ENCODE assay signal across 11 cellular contexts in genomic region chr14:75522919-75523318, GRCh38. TPM values are rescaled to one million over a fixed set of nuclear protein-coding genes. Genes with fewer than 3 reads are reported as not detected.
DNase-seq lines count a peak whose midpoint lies in the region; ATAC-seq and TF ChIP-seq lines count a peak whose summit lies in the region.
"Had no signal": no experiment of that assay in that cellular context is flagged by ENCODE, and none has a peak within 500 bp of the region (broad histone marks: within the 10 kb centered on the region; RNA-seq: fewer than 3 reads in every experiment).

No MANE protein-coding gene starts in this region.

- H3K4me3 ChIP-seq in OCI-LY3 (ENCODE audit: low read length), result peak overlapping the region; percentile 85
- peak overlapping the region; percentile 34 to 55 for H3K4me3 ChIP-seq in esophagus (ENCODE audit: low read depth in 1 of 2, low read length in 2 of 2)

- no peak for TF ChIP-seq CTCF in OCI-LY3 (IDR thresholded peaks at IDR 0.05; ENCODE audit: low read depth, low read length)

- 76 to 82% methylated on average over 1 of the region's 1 CpG for WGBS in esophagus, 2 donors

- H3K9me3 Mint-ChIP-seq in activated T-cell treated with anti-CD3 and anti-CD28 coated beads, Interleukin-2, amount 50 U/mL, for 24 hours, result no peaks in the 10 kb centered on the region
- H3K9me3 Mint-ChIP-seq in stimulated activated naive CD8-positive, alpha-beta T cell treated with anti-CD3 and anti-CD28 coated beads, Interleukin-15, amount 100 ng/mL, for 72 hours, result no peaks in the 10 kb centered on the region
- H3K9me3 Mint-ChIP-seq: brain had no signal

- peaks cover 85% of the 10 kb centered on the region for H3K4me1 ChIP-seq in OCI-LY3 (ENCODE audit: low read length)
- H3K4me1 ChIP-seq in esophagus (ENCODE audit: control insufficient read depth in 2 of 2, insufficient read depth in 2 of 2, low read length in 1 of 2), result peaks cover 0 to 5% of the 10 kb centered on the region in 2 donors

- H3K4me3 Mint-ChIP-seq in activated T-cell treated with anti-CD3 and anti-CD28 coated beads, Interleukin-2, amount 50 U/mL, for 24 hours, result peak overlapping the region; percentile 100
- peak overlapping the region; percentile 98 to 99 for H3K4me3 Mint-ChIP-seq in stimulated activated naive CD8-positive, alpha-beta T cell treated with anti-CD3 and anti-CD28 coated beads, Interleukin-15, amount 100 ng/mL, for 72 hours
- H3K4me3 Mint-ChIP-seq: brain had no signal

- H3K9ac ChIP-seq in OCI-LY3 (ENCODE audit: low read length), result peak overlapping the region; percentile 100

- H4K20me1 ChIP-seq in OCI-LY3 (ENCODE audit: insufficient read depth, low read length), result peaks cover 10% of the 10 kb centered on the region

- no peak for DNase-seq in activated T-cell treated with anti-CD3 and anti-CD28 coated beads, Interleukin-2, amount 50 U/mL, for 24 hours
- no peak for DNase-seq in activated T-cell treated with anti-CD3 and anti-CD28 coated beads, Interleukin-2, amount 50 U/mL, for 48 hours
- DNase-seq in stimulated activated naive CD8-positive, alpha-beta T cell treated with anti-CD3 and anti-CD28 coated beads, Interleukin-15, amount 100 ng/mL, for 72 hours, result no peak
- DNase-seq in Kasumi-1 (lab: John Stamatoyannopoulos, UW), result no peak
- no peak for DNase-seq in substantia nigra (lab: John Stamatoyannopoulos, UW)
- no peak for DNase-seq in iPS-NIHi7 (ENCODE audit: extremely low spot score)
- DNase-seq: left ventricle myocardium superior had no signal

- peaks cover 58% of the 10 kb centered on the region for H3K36me3 Mint-ChIP-seq in activated T-cell treated with anti-CD3 and anti-CD28 coated beads, Interleukin-2, amount 50 U/mL, for 24 hours (ENCODE audit: low read depth)
- H3K36me3 Mint-ChIP-seq: brain had no signal

- peak overlapping the region; percentile 100 for H3K4me2 ChIP-seq in OCI-LY3 (ENCODE audit: low read length)

- H3K27ac ChIP-seq in OCI-LY3 (ENCODE audit: low read length), result peak overlapping the region; percentile 99
- H3K27ac ChIP-seq in esophagus (ENCODE audit: low read depth in 2 of 2, low read length in 1 of 2), result peak overlapping the region; percentile 16 to 68
- no peak overlapping the region for H3K27ac ChIP-seq in substantia nigra (ENCODE audit: low read depth, low read length, poor library complexity, severe bottlenecking)

- no peak for ATAC-seq in stimulated activated naive CD8-positive, alpha-beta T cell treated with anti-CD3 and anti-CD28 coated beads, Interleukin-15, amount 100 ng/mL, for 72 hours

- H3K9me3 ChIP-seq in OCI-LY3 (ENCODE audit: insufficient read depth, low read length) (no peaks in the 10 kb centered on the region), esophagus (ENCODE audit: control insufficient read depth in 2 of 2, insufficient read depth in 1 of 2, low read depth in 1 of 2, low read length in 1 of 2) (no peaks in the 10 kb centered on the region)

- peaks cover 100% of the 10 kb centered on the region for H3K79me2 ChIP-seq in OCI-LY3 (ENCODE audit: low read length)

- H3K27me3 Mint-ChIP-seq in activated T-cell treated with anti-CD3 and anti-CD28 coated beads, Interleukin-2, amount 50 U/mL, for 24 hours, result no peaks in the 10 kb centered on the region
- H3K27me3 Mint-ChIP-seq in stimulated activated naive CD8-positive, alpha-beta T cell treated with anti-CD3 and anti-CD28 coated beads, Interleukin-15, amount 100 ng/mL, for 72 hours, result no peaks in the 10 kb centered on the region

- peaks cover 80% of the 10 kb centered on the region for H3K4me1 Mint-ChIP-seq in activated T-cell treated with anti-CD3 and anti-CD28 coated beads, Interleukin-2, amount 50 U/mL, for 24 hours (ENCODE audit: low read depth)
- peaks cover 81% of the 10 kb centered on the region for H3K4me1 Mint-ChIP-seq in stimulated activated naive CD8-positive, alpha-beta T cell treated with anti-CD3 and anti-CD28 coated beads, Interleukin-15, amount 100 ng/mL, for 72 hours

- no peaks in the 10 kb centered on the region for H3K27me3 ChIP-seq in OCI-LY3 (ENCODE audit: low read depth, low read length)
- H3K27me3 ChIP-seq in esophagus (ENCODE audit: control insufficient read depth in 1 of 2, insufficient read depth in 2 of 2, low read length in 2 of 2), result no peaks in the 10 kb centered on the region

- peak overlapping the region; percentile 100 for H3K27ac Mint-ChIP-seq in activated T-cell treated with anti-CD3 and anti-CD28 coated beads, Interleukin-2, amount 50 U/mL, for 24 hours
- H3K27ac Mint-ChIP-seq in stimulated activated naive CD8-positive, alpha-beta T cell treated with anti-CD3 and anti-CD28 coated beads, Interleukin-15, amount 100 ng/mL, for 72 hours, result peak overlapping the region; percentile 77 to 100
- H3K27ac Mint-ChIP-seq: brain had no signal

- H2AFZ ChIP-seq in OCI-LY3 (ENCODE audit: low read depth, low read length), result no peak overlapping the region

- H3K36me3 ChIP-seq in OCI-LY3 (replicated peaks; ENCODE audit: low read depth, low read length), result peaks cover 78% of the 10 kb centered on the region
- H3K36me3 ChIP-seq in esophagus (ENCODE audit: control insufficient read depth in 2 of 2, insufficient read depth in 2 of 2, low read length in 1 of 2), result no peaks in the 10 kb centered on the region

RNA-seq across cellular contexts. Expression of gene BATF, which starts 0.7 kb away (rescaled TPM):
- 1 to 10 TPM; 1.8 to 2.0 TPM for polyA plus RNA-seq in esophagus
- polyA plus RNA-seq: AG04450 had no signal

RNA-seq across cellular contexts. Expression of gene FLVCR2, which starts 55.5 kb away (rescaled TPM):
- 1 to 10 TPM; 1.2 to 2.2 TPM for polyA plus RNA-seq in esophagus
